Comparison of ENCODE assay signal across 1 cellular context in the genomic region with DNA sequence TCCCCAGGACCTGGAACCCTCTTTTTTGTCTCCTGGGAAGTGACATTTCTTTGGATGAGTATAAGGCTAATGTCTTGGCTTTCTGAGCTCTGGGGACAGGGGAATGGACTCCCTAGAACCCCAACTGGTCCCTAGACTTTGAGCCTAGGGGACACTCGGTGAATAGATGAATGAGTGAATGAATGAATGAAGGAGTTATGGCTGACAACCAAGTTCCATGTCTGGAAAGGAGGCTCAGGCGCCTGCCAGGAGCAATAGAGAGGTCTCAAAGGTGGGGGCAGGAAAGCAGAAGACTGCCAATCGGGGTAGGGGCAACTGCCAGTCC.
TF ChIP-seq lines count a peak whose summit lies in the region.

No MANE protein-coding gene starts in this region.

TF ChIP-seq in endothelial cell of umbilical vein, 7 proteins besides CTCF, POLR2A, EP300 and RAD21:
- no peak for TF ChIP-seq EZH2 (IDR thresholded peaks at IDR 0.05; ENCODE audit: borderline replicate concordance, low read depth, low read length, severe bottlenecking)
- TF ChIP-seq POLR2AphosphoS5 (IDR thresholded peaks at IDR 0.05; ENCODE audit: insufficient read depth, low read depth, low read length), result no peak
- no peak for TF ChIP-seq JUN (IDR thresholded peaks at IDR 0.05; ENCODE audit: borderline replicate concordance, insufficient read depth, insufficient read length, low read depth)
- TF ChIP-seq FOS (IDR thresholded peaks at IDR 0.05; ENCODE audit: borderline replicate concordance, insufficient read depth, low read length), result no peak
- no peak for TF ChIP-seq GATA2 (IDR thresholded peaks at IDR 0.05; ENCODE audit: insufficient read depth, insufficient read length, low read depth, low read length)
- TF ChIP-seq, protein P1, sequence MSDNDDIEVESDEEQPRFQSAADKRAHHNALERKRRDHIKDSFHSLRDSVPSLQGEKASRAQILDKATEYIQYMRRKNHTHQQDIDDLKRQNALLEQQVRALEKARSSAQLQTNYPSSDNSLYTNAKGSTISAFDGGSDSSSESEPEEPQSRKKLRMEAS (IDR thresholded peaks at IDR 0.05; ENCODE audit: insufficient read depth, insufficient read length), result no peak
- TF ChIP-seq MYC (IDR thresholded peaks at IDR 0.05; ENCODE audit: low read depth, low read length), result no peak
